Comparison of ENCODE assay signal across 1 cellular context in the genomic region with DNA sequence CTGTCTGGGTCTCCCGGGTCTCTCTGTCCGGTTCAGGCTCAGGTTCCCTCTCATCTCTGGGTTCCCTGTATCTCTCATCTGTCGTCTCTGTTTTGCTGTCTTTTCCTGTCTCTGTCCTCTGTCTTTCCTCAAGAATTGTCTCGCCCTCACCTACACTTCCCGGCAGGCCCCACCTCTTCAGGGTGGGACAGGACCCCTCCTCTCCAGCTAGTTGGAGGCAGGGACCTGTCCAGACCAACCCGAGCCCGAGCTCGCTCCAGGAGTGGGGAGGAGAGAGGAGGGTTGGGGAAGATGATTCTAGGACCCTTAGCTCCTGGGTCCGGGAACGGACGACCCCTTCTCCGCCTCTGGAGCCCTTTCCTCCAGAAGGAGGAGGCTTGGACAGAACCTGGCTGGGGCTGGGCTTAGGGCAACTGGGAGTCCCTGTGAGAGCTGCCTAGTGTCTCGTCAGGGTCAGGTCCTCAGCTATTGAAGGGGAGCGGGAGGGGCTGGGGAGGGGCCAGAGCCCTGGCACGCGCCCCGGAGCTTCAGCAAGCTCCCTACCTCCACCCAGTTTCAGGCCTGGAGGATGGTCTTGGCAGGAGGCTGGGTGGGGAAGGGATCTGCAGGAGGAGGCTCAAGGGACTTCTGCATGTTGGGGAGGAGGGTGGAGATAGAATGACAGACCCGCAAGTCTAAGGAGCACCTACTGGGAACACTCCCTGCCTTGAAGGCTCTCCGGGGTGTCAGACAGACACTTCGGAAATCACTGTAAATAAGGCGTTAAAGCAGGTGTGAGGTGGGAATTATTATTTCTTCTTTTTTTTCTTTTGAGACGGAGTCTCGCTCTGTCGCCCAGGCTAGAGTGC.
TF ChIP-seq lines count a peak whose summit lies in the region.

No MANE protein-coding gene starts in this region.

TF ChIP-seq in HepG2, 621 proteins besides CTCF, POLR2A, EP300 and RAD21 (continued from another document and continues in another):
- TF ChIP-seq, protein P1, sequence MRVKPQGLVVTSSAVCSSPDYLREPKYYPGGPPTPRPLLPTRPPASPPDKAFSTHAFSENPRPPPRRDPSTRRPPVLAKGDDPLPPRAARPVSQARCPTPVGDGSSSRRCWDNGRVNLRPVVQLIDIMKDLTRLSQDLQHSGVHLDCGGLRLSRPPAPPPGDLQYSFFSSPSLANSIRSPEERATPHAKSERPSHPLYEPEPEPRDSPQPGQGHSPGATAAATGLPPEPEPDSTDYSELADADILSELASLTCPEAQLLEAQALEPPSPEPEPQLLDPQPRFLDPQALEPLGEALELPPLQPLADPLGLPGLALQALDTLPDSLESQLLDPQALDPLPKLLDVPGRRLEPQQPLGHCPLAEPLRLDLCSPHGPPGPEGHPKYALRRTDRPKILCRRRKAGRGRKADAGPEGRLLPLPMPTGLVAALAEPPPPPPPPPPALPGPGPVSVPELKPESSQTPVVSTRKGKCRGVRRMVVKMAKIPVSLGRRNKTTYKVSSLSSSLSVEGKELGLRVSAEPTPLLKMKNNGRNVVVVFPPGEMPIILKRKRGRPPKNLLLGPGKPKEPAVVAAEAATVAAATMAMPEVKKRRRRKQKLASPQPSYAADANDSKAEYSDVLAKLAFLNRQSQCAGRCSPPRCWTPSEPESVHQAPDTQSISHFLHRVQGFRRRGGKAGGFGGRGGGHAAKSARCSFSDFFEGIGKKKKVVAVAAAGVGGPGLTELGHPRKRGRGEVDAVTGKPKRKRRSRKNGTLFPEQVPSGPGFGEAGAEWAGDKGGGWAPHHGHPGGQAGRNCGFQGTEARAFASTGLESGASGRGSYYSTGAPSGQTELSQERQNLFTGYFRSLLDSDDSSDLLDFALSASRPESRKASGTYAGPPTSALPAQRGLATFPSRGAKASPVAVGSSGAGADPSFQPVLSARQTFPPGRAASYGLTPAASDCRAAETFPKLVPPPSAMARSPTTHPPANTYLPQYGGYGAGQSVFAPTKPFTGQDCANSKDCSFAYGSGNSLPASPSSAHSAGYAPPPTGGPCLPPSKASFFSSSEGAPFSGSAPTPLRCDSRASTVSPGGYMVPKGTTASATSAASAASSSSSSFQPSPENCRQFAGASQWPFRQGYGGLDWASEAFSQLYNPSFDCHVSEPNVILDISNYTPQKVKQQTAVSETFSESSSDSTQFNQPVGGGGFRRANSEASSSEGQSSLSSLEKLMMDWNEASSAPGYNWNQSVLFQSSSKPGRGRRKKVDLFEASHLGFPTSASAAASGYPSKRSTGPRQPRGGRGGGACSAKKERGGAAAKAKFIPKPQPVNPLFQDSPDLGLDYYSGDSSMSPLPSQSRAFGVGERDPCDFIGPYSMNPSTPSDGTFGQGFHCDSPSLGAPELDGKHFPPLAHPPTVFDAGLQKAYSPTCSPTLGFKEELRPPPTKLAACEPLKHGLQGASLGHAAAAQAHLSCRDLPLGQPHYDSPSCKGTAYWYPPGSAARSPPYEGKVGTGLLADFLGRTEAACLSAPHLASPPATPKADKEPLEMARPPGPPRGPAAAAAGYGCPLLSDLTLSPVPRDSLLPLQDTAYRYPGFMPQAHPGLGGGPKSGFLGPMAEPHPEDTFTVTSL (CRISPR knock-in tag; IDR thresholded peaks at IDR 0.05; ENCODE audit: borderline replicate concordance), result peak; percentile 52; the same call in 1 of the 2 replicates
- TF ChIP-seq, protein P2, sequence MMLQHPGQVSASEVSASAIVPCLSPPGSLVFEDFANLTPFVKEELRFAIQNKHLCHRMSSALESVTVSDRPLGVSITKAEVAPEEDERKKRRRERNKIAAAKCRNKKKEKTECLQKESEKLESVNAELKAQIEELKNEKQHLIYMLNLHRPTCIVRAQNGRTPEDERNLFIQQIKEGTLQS (CRISPR knock-in tag; IDR thresholded peaks at IDR 0.05), result no peak
- no peak for TF ChIP-seq SMYD3 (CRISPR knock-in tag; IDR thresholded peaks at IDR 0.05)
- peak; percentile 52; the same call in 1 of the 2 replicates for TF ChIP-seq ZNF350 (CRISPR knock-in tag; IDR thresholded peaks at IDR 0.05; ENCODE audit: borderline replicate concordance, low read depth)
- TF ChIP-seq NFIB (CRISPR knock-in tag; IDR thresholded peaks at IDR 0.05; ENCODE audit: borderline replicate concordance), result no peak
- TF ChIP-seq ZNF44 (CRISPR knock-in tag; IDR thresholded peaks at IDR 0.05), result no peak
- TF ChIP-seq, protein P3, sequence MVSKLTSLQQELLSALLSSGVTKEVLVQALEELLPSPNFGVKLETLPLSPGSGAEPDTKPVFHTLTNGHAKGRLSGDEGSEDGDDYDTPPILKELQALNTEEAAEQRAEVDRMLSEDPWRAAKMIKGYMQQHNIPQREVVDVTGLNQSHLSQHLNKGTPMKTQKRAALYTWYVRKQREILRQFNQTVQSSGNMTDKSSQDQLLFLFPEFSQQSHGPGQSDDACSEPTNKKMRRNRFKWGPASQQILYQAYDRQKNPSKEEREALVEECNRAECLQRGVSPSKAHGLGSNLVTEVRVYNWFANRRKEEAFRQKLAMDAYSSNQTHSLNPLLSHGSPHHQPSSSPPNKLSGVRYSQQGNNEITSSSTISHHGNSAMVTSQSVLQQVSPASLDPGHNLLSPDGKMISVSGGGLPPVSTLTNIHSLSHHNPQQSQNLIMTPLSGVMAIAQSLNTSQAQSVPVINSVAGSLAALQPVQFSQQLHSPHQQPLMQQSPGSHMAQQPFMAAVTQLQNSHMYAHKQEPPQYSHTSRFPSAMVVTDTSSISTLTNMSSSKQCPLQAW (CRISPR knock-in tag; IDR thresholded peaks at IDR 0.05), result peak; percentile 46
- no peak for TF ChIP-seq FOXC1 (CRISPR knock-in tag; IDR thresholded peaks at IDR 0.05; ENCODE audit: borderline replicate concordance)
- TF ChIP-seq ZNF33B (CRISPR knock-in tag; IDR thresholded peaks at IDR 0.05), result 0 out of 2 replicates have a peak, but pooled peaks have one; percentile 28
- TF ChIP-seq NFYC (CRISPR knock-in tag; IDR thresholded peaks at IDR 0.05), result no peak
- TF ChIP-seq, protein P4, sequence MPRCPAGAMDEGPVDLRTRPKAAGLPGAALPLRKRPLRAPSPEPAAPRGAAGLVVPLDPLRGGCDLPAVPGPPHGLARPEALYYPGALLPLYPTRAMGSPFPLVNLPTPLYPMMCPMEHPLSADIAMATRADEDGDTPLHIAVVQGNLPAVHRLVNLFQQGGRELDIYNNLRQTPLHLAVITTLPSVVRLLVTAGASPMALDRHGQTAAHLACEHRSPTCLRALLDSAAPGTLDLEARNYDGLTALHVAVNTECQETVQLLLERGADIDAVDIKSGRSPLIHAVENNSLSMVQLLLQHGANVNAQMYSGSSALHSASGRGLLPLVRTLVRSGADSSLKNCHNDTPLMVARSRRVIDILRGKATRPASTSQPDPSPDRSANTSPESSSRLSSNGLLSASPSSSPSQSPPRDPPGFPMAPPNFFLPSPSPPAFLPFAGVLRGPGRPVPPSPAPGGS (CRISPR knock-in tag; IDR thresholded peaks at IDR 0.05), result 0 out of 2 replicates have a peak, but pooled peaks have one; percentile 14
- TF ChIP-seq, protein P5, sequence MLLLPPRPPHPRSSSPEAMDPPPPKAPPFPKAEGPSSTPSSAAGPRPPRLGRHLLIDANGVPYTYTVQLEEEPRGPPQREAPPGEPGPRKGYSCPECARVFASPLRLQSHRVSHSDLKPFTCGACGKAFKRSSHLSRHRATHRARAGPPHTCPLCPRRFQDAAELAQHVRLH (CRISPR knock-in tag; IDR thresholded peaks at IDR 0.05; ENCODE audit: borderline replicate concordance, low read depth), result no peak
- no peak for TF ChIP-seq ZNF383 (CRISPR knock-in tag; IDR thresholded peaks at IDR 0.05; ENCODE audit: borderline replicate concordance)
- TF ChIP-seq MAFK (conservative IDR thresholded peaks at IDR 0.05 in 1 of 2, IDR thresholded peaks at IDR 0.05 in 1 of 2; ENCODE audit: low read length in 2 of 2), result no peak
- 0 out of 2 replicates have a peak, but pooled peaks have one; percentile 68 for TF ChIP-seq ZBTB7A (CRISPR knock-in tag; IDR thresholded peaks at IDR 0.05)
- TF ChIP-seq, protein P6, sequence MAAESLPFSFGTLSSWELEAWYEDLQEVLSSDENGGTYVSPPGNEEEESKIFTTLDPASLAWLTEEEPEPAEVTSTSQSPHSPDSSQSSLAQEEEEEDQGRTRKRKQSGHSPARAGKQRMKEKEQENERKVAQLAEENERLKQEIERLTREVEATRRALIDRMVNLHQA (CRISPR knock-in tag; IDR thresholded peaks at IDR 0.05), result no peak
- TF ChIP-seq BRD4 (CRISPR knock-in tag; IDR thresholded peaks at IDR 0.05), result no peak
- TF ChIP-seq ZNF546 (CRISPR knock-in tag; conservative IDR thresholded peaks at IDR 0.05), result no peak
- TF ChIP-seq ZC3H4 (CRISPR knock-in tag; IDR thresholded peaks at IDR 0.05; ENCODE audit: borderline replicate concordance), result no peak
- TF ChIP-seq ZNF678 (CRISPR knock-in tag; IDR thresholded peaks at IDR 0.05), result no peak
- TF ChIP-seq RXRA (CRISPR knock-in tag; IDR thresholded peaks at IDR 0.05), result no peak
- TF ChIP-seq SAP130 (CRISPR knock-in tag; IDR thresholded peaks at IDR 0.05; ENCODE audit: low read depth), result peak; percentile 44
- 0 out of 2 replicates have a peak, but pooled peaks have one; percentile 31 for TF ChIP-seq ZMAT3 (CRISPR knock-in tag; conservative IDR thresholded peaks at IDR 0.05)
- TF ChIP-seq, protein P7, sequence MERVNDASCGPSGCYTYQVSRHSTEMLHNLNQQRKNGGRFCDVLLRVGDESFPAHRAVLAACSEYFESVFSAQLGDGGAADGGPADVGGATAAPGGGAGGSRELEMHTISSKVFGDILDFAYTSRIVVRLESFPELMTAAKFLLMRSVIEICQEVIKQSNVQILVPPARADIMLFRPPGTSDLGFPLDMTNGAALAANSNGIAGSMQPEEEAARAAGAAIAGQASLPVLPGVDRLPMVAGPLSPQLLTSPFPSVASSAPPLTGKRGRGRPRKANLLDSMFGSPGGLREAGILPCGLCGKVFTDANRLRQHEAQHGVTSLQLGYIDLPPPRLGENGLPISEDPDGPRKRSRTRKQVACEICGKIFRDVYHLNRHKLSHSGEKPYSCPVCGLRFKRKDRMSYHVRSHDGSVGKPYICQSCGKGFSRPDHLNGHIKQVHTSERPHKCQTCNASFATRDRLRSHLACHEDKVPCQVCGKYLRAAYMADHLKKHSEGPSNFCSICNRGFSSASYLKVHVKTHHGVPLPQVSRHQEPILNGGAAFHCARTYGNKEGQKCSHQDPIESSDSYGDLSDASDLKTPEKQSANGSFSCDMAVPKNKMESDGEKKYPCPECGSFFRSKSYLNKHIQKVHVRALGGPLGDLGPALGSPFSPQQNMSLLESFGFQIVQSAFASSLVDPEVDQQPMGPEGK (CRISPR knock-in tag; IDR thresholded peaks at IDR 0.05), result peak; percentile 55; the same call in 1 of the 2 replicates
- TF ChIP-seq, protein P8, sequence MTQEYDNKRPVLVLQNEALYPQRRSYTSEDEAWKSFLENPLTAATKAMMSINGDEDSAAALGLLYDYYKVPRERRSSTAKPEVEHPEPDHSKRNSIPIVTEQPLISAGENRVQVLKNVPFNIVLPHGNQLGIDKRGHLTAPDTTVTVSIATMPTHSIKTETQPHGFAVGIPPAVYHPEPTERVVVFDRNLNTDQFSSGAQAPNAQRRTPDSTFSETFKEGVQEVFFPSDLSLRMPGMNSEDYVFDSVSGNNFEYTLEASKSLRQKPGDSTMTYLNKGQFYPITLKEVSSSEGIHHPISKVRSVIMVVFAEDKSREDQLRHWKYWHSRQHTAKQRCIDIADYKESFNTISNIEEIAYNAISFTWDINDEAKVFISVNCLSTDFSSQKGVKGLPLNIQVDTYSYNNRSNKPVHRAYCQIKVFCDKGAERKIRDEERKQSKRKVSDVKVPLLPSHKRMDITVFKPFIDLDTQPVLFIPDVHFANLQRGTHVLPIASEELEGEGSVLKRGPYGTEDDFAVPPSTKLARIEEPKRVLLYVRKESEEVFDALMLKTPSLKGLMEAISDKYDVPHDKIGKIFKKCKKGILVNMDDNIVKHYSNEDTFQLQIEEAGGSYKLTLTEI (CRISPR knock-in tag; conservative IDR thresholded peaks at IDR 0.05), result no peak
- 0 out of 2 replicates have a peak, but pooled peaks have one; percentile 38 for TF ChIP-seq ZNF501 (CRISPR knock-in tag; IDR thresholded peaks at IDR 0.05)
- TF ChIP-seq, protein P9, sequence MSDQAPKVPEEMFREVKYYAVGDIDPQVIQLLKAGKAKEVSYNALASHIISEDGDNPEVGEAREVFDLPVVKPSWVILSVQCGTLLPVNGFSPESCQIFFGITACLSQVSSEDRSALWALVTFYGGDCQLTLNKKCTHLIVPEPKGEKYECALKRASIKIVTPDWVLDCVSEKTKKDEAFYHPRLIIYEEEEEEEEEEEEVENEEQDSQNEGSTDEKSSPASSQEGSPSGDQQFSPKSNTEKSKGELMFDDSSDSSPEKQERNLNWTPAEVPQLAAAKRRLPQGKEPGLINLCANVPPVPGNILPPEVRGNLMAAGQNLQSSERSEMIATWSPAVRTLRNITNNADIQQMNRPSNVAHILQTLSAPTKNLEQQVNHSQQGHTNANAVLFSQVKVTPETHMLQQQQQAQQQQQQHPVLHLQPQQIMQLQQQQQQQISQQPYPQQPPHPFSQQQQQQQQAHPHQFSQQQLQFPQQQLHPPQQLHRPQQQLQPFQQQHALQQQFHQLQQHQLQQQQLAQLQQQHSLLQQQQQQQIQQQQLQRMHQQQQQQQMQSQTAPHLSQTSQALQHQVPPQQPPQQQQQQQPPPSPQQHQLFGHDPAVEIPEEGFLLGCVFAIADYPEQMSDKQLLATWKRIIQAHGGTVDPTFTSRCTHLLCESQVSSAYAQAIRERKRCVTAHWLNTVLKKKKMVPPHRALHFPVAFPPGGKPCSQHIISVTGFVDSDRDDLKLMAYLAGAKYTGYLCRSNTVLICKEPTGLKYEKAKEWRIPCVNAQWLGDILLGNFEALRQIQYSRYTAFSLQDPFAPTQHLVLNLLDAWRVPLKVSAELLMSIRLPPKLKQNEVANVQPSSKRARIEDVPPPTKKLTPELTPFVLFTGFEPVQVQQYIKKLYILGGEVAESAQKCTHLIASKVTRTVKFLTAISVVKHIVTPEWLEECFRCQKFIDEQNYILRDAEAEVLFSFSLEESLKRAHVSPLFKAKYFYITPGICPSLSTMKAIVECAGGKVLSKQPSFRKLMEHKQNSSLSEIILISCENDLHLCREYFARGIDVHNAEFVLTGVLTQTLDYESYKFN (CRISPR knock-in tag; conservative IDR thresholded peaks at IDR 0.05), result 0 out of 2 replicates have a peak, but pooled peaks have one; percentile 23
- no peak for TF ChIP-seq ZNF709 (CRISPR knock-in tag; IDR thresholded peaks at IDR 0.05)
- no peak for TF ChIP-seq TAF15 (IDR thresholded peaks at IDR 0.05; ENCODE audit: low read depth, low read length, poor library complexity, severe bottlenecking)
- TF ChIP-seq ZNF263 (CRISPR knock-in tag; IDR thresholded peaks at IDR 0.05), result peak; percentile 92
- TF ChIP-seq, protein P10, sequence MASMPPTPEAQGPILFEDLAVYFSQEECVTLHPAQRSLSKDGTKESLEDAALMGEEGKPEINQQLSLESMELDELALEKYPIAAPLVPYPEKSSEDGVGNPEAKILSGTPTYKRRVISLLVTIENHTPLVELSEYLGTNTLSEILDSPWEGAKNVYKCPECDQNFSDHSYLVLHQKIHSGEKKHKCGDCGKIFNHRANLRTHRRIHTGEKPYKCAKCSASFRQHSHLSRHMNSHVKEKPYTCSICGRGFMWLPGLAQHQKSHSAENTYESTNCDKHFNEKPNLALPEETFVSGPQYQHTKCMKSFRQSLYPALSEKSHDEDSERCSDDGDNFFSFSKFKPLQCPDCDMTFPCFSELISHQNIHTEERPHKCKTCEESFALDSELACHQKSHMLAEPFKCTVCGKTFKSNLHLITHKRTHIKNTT (CRISPR knock-in tag; IDR thresholded peaks at IDR 0.05), result no peak
